ENCODE assay signal across 14 cellular contexts in genomic region chr9:93579711-93580516, GRCh38. TPM values are rescaled to one million over a fixed set of nuclear protein-coding genes. Genes with fewer than 3 reads are reported as not detected.
DNase-seq lines count a peak whose midpoint lies in the region; ATAC-seq and TF ChIP-seq lines count a peak whose summit lies in the region.
"Had no signal": no experiment of that assay in that cellular context is flagged by ENCODE, and none has a peak within 500 bp of the region (broad histone marks: within the 10 kb centered on the region; RNA-seq: fewer than 3 reads in every experiment).

No MANE protein-coding gene starts in this region.

- POLR2A ChIA-PET in activated naive CD8-positive, alpha-beta T cell treated with anti-CD3 and anti-CD28 coated beads, Interleukin-2, amount 10 ng/mL, durations not matched to agents 7 days and 5 days (lab: Charles Lee): no interaction called here

- peaks cover 8% of the 10 kb centered on the region for H3K9me3 Mint-ChIP-seq in activated naive CD8-positive, alpha-beta T cell treated with anti-CD3 and anti-CD28 coated beads, Interleukin-2, amount 10 ng/mL, durations not matched to agents 7 days and 5 days
- H3K9me3 Mint-ChIP-seq in activated naive CD8-positive, alpha-beta T cell treated with anti-CD3 and anti-CD28 coated beads for 36 hours: peaks cover 10% of the 10 kb centered on the region
- H3K9me3 Mint-ChIP-seq in nephron progenitor cell: peaks cover 18% of the 10 kb centered on the region

- intact Hi-C loops in Right ventricle myocardium superior (cut with DNase I): no loop called here
- intact Hi-C loops in upper lobe of right lung (cut with DNase I): no loop called here

- peak; percentile 20 for DNase-seq in activated naive CD8-positive, alpha-beta T cell treated with anti-CD3 and anti-CD28 coated beads, Interleukin-2, amount 10 ng/mL, durations not matched to agents 7 days and 5 days
- no peak for DNase-seq in activated naive CD8-positive, alpha-beta T cell treated with anti-CD3 and anti-CD28 coated beads for 36 hours
- no peak for DNase-seq in Right ventricle myocardium superior
- DNase-seq in nephron progenitor cell: no peak
- peak; percentile 58 for DNase-seq in upper lobe of right lung
- DNase-seq in DMS153 (lab: John Stamatoyannopoulos, UW): no peak
- DNase-seq: effector memory CD4-positive, alpha-beta T cell; kidney; NCI-H524; SHP77 treated with DMSO at 0.1 percent for 48 hours; uterus had no signal

- peaks cover 59% of the 10 kb centered on the region for H3K4me1 ChIP-seq in upper lobe of right lung

- no peaks in the 10 kb centered on the region for H3K27me3 Mint-ChIP-seq in activated naive CD8-positive, alpha-beta T cell treated with anti-CD3 and anti-CD28 coated beads, Interleukin-2, amount 10 ng/mL, durations not matched to agents 7 days and 5 days
- no peaks in the 10 kb centered on the region for H3K27me3 Mint-ChIP-seq in activated naive CD8-positive, alpha-beta T cell treated with anti-CD3 and anti-CD28 coated beads for 36 hours
- peaks cover 6% of the 10 kb centered on the region for H3K27me3 Mint-ChIP-seq in nephron progenitor cell (ENCODE audit: low read depth, poor library complexity)

- H3K9me3 ChIP-seq in upper lobe of right lung: no peaks in the 10 kb centered on the region
- H3K9me3 ChIP-seq: neutrophil, uterus had no signal

- H3K27ac Mint-ChIP-seq in activated naive CD8-positive, alpha-beta T cell treated with anti-CD3 and anti-CD28 coated beads, Interleukin-2, amount 10 ng/mL, durations not matched to agents 7 days and 5 days: no peak overlapping the region
- no peak overlapping the region for H3K27ac Mint-ChIP-seq in activated naive CD8-positive, alpha-beta T cell treated with anti-CD3 and anti-CD28 coated beads for 36 hours
- H3K27ac Mint-ChIP-seq in nephron progenitor cell: no peak overlapping the region

- peaks cover 14% of the 10 kb centered on the region for H3K4me1 Mint-ChIP-seq in activated naive CD8-positive, alpha-beta T cell treated with anti-CD3 and anti-CD28 coated beads, Interleukin-2, amount 10 ng/mL, durations not matched to agents 7 days and 5 days
- H3K4me1 Mint-ChIP-seq in activated naive CD8-positive, alpha-beta T cell treated with anti-CD3 and anti-CD28 coated beads for 36 hours: peaks cover 33% of the 10 kb centered on the region
- H3K4me1 Mint-ChIP-seq in nephron progenitor cell: peaks cover 46% of the 10 kb centered on the region

- TF ChIP-seq CTCF in nephron progenitor cell (IDR thresholded peaks at IDR 0.05) (no peak), upper lobe of right lung (IDR thresholded peaks at IDR 0.05) (no peak)

- no peak for ATAC-seq in activated naive CD8-positive, alpha-beta T cell treated with anti-CD3 and anti-CD28 coated beads, Interleukin-2, amount 10 ng/mL, durations not matched to agents 7 days and 5 days (ENCODE audit: low read depth)
- ATAC-seq in Right ventricle myocardium superior (ENCODE audit: poor library complexity): peak; percentile 36
- no peak for ATAC-seq in upper lobe of right lung
- ATAC-seq in HG02623 (IDR thresholded peaks at IDR 0.05; ENCODE audit: unreplicated experiment): no peak
- ATAC-seq in HG03354 (IDR thresholded peaks at IDR 0.05; ENCODE audit: poor library complexity, severe bottlenecking, unreplicated experiment): no peak

- H3K4me3 ChIP-seq in upper lobe of right lung: no peak overlapping the region
- H3K4me3 ChIP-seq: uterus had no signal

- H3K36me3 ChIP-seq in upper lobe of right lung: no peaks in the 10 kb centered on the region
- H3K36me3 ChIP-seq: neutrophil, uterus had no signal

- no peaks in the 10 kb centered on the region for H3K27me3 ChIP-seq in upper lobe of right lung
- H3K27me3 ChIP-seq: neutrophil, uterus had no signal

- H3K36me3 Mint-ChIP-seq in activated naive CD8-positive, alpha-beta T cell treated with anti-CD3 and anti-CD28 coated beads, Interleukin-2, amount 10 ng/mL, durations not matched to agents 7 days and 5 days: peaks cover 16% of the 10 kb centered on the region
- peaks cover 22% of the 10 kb centered on the region for H3K36me3 Mint-ChIP-seq in activated naive CD8-positive, alpha-beta T cell treated with anti-CD3 and anti-CD28 coated beads for 36 hours
- H3K36me3 Mint-ChIP-seq in nephron progenitor cell (ENCODE audit: low read depth): peaks cover 22% of the 10 kb centered on the region

- H3K27ac ChIP-seq in upper lobe of right lung: peak overlapping the region; percentile 53
- H3K27ac ChIP-seq: neutrophil had no signal

- H3K4me3 Mint-ChIP-seq in activated naive CD8-positive, alpha-beta T cell treated with anti-CD3 and anti-CD28 coated beads, Interleukin-2, amount 10 ng/mL, durations not matched to agents 7 days and 5 days: no peak overlapping the region
- H3K4me3 Mint-ChIP-seq in activated naive CD8-positive, alpha-beta T cell treated with anti-CD3 and anti-CD28 coated beads for 36 hours: no peak overlapping the region
- peak overlapping the region; percentile 31 for H3K4me3 Mint-ChIP-seq in nephron progenitor cell

RNA-seq across cellular contexts. Expression of gene PHF2, which starts 3.5 kb away (rescaled TPM):
- total RNA-seq in activated naive CD8-positive, alpha-beta T cell treated with anti-CD3 and anti-CD28 coated beads, Interleukin-2, amount 10 ng/mL, durations not matched to agents 7 days and 5 days: 10 to 100 TPM; 27.9 to 29.5 TPM
- total RNA-seq in activated naive CD8-positive, alpha-beta T cell treated with anti-CD3 and anti-CD28 coated beads for 36 hours: 10 to 100 TPM; 14.6 to 15.6 TPM
- total RNA-seq in Right ventricle myocardium superior (25.4 TPM), upper lobe of right lung (37.0 TPM)

Comparison
In these comparisons a context has a peak if more than half of its experiments do, and no peak if none do; other contexts are left out.
1. DNase-seq: peak in activated naive CD8-positive, alpha-beta T cell treated with anti-CD3 and anti-CD28 coated beads, Interleukin-2, amount 10 ng/mL, durations not matched to agents 7 days and 5 days (single experiment) and upper lobe of right lung (single experiment); none in activated naive CD8-positive, alpha-beta T cell treated with anti-CD3 and anti-CD28 coated beads for 36 hours (single experiment), Right ventricle myocardium superior (single experiment), nephron progenitor cell (single experiment) and DMS153 (single experiment).